ENCODE assay signal across 12 cellular contexts in genomic region chr2:239548491-239548890, GRCh38.
DNase-seq lines count a peak whose midpoint lies in the region; ATAC-seq and TF ChIP-seq lines count a peak whose summit lies in the region.
"Had no signal": no experiment of that assay in that cellular context is flagged by ENCODE, and none has a peak within 500 bp of the region (broad histone marks: within the 10 kb centered on the region; RNA-seq: fewer than 3 reads in every experiment).

No MANE protein-coding gene starts in this region.

- H3K36me3 Mint-ChIP-seq in activated CD8-positive, alpha-beta memory T cell treated with anti-CD3 and anti-CD28 coated beads, Interleukin-2, amount 10 ng/mL, durations not matched to agents 7 days and 5 days, result no peaks in the 10 kb centered on the region
- H3K36me3 Mint-ChIP-seq in chondrocyte (ENCODE audit: low read depth), result no peaks in the 10 kb centered on the region

- no peak overlapping the region for H3K4me3 Mint-ChIP-seq in activated CD8-positive, alpha-beta memory T cell treated with anti-CD3 and anti-CD28 coated beads, Interleukin-2, amount 10 ng/mL, durations not matched to agents 7 days and 5 days
- H3K4me3 Mint-ChIP-seq in chondrocyte (ENCODE audit: unreplicated experiment), result no peak overlapping the region

- H3K4me1 Mint-ChIP-seq in activated CD8-positive, alpha-beta memory T cell treated with anti-CD3 and anti-CD28 coated beads, Interleukin-2, amount 10 ng/mL, durations not matched to agents 7 days and 5 days, result peaks cover 53% of the 10 kb centered on the region
- no peaks in the 10 kb centered on the region for H3K4me1 Mint-ChIP-seq in chondrocyte (ENCODE audit: low read depth)

- H3K27ac Mint-ChIP-seq in activated CD8-positive, alpha-beta memory T cell treated with anti-CD3 and anti-CD28 coated beads, Interleukin-2, amount 10 ng/mL, durations not matched to agents 7 days and 5 days, result no peak overlapping the region
- no peak overlapping the region for H3K27ac Mint-ChIP-seq in chondrocyte (ENCODE audit: unreplicated experiment)

- DNase-seq in activated CD8-positive, alpha-beta memory T cell treated with anti-CD3 and anti-CD28 coated beads, Interleukin-2, amount 10 ng/mL, durations not matched to agents 7 days and 5 days, result peak; percentile 83
- DNase-seq in chondrocyte (ENCODE audit: low spot score) (peak; percentile 63), SW 1271 (lab: John Stamatoyannopoulos, UW) (no peak), Kasumi-1 (lab: John Stamatoyannopoulos, UW) (no peak), DMS53 (lab: John Stamatoyannopoulos, UW) (no peak)
- peak; percentile 36 to 49 (median 42) for DNase-seq in stimulated activated CD4-positive, alpha-beta T cell treated with anti-CD3 and anti-CD28 coated beads, TNF-alpha, amount 100 ng/mL, for 4 hours (ENCODE audit: low read depth in 3 of 3)
- DNase-seq: left lung, NCI-H510A, psoas muscle had no signal

- H3K9me3 Mint-ChIP-seq in activated CD8-positive, alpha-beta memory T cell treated with anti-CD3 and anti-CD28 coated beads, Interleukin-2, amount 10 ng/mL, durations not matched to agents 7 days and 5 days (ENCODE audit: low read depth), result no peaks in the 10 kb centered on the region
- no peaks in the 10 kb centered on the region for H3K9me3 Mint-ChIP-seq in chondrocyte (ENCODE audit: low read depth)

- H3K36me3 ChIP-seq in KOPT-K1 (ENCODE audit: insufficient read depth, low read length), result no peaks in the 10 kb centered on the region
- H3K36me3 ChIP-seq: left lung had no signal

- peak; percentile 80 for ATAC-seq in activated CD8-positive, alpha-beta memory T cell treated with anti-CD3 and anti-CD28 coated beads, Interleukin-2, amount 10 ng/mL, durations not matched to agents 7 days and 5 days
- ATAC-seq in HG02884 (IDR thresholded peaks at IDR 0.05; ENCODE audit: unreplicated experiment), result no peak
- ATAC-seq: K562, left lung, psoas muscle had no signal

- TF ChIP-seq CTCF in chondrocyte (IDR thresholded peaks at IDR 0.05), result no peak

- CTCF ChIA-PET in activated CD8-positive, alpha-beta memory T cell treated with anti-CD3 and anti-CD28 coated beads, Interleukin-2, amount 10 ng/mL, durations not matched to agents 7 days and 5 days (lab: Charles Lee), result no interaction called here

- no peaks in the 10 kb centered on the region for H3K9me3 ChIP-seq in KOPT-K1 (ENCODE audit: insufficient read depth, low read length, poor library complexity, severe bottlenecking)
- H3K9me3 ChIP-seq: left lung, psoas muscle had no signal

- H3K27me3 Mint-ChIP-seq in activated CD8-positive, alpha-beta memory T cell treated with anti-CD3 and anti-CD28 coated beads, Interleukin-2, amount 10 ng/mL, durations not matched to agents 7 days and 5 days, result peaks cover 19% of the 10 kb centered on the region
- peaks cover 35% of the 10 kb centered on the region for H3K27me3 Mint-ChIP-seq in chondrocyte (ENCODE audit: low read depth)

- H3K27ac ChIP-seq in KOPT-K1 (ENCODE audit: low read depth, low read length, poor library complexity, severe bottlenecking), result peak overlapping the region; percentile 95
- H3K27ac ChIP-seq: left lung, psoas muscle had no signal

Comparison
In these comparisons a context has a peak if more than half of its experiments do, and no peak if none do; other contexts are left out.
1. DNase-seq: peak in activated CD8-positive, alpha-beta memory T cell treated with anti-CD3 and anti-CD28 coated beads, Interleukin-2, amount 10 ng/mL, durations not matched to agents 7 days and 5 days (single experiment), chondrocyte (single experiment) and stimulated activated CD4-positive, alpha-beta T cell treated with anti-CD3 and anti-CD28 coated beads, TNF-alpha, amount 100 ng/mL, for 4 hours (3 of 3); none in SW 1271 (0 of 2), Kasumi-1 (0 of 2) and DMS53 (single experiment).